Comparison of ENCODE assay signal across 9 cellular contexts in genomic region chr16:2007081-2007836, GRCh38. TPM values are rescaled to one million over a fixed set of nuclear protein-coding genes. Genes with fewer than 3 reads are reported as not detected.
DNase-seq lines count a peak whose midpoint lies in the region; ATAC-seq and TF ChIP-seq lines count a peak whose summit lies in the region.
"Had no signal": no experiment of that assay in that cellular context is flagged by ENCODE, and none has a peak within 500 bp of the region (broad histone marks: within the 10 kb centered on the region; RNA-seq: fewer than 3 reads in every experiment).

No MANE protein-coding gene starts in this region.

- peaks cover 15 to 22% (median 20%) of the 10 kb centered on the region in 3 donors for H3K4me1 Mint-ChIP-seq in IgD-negative memory B cell
- peaks cover 17% of the 10 kb centered on the region for H3K4me1 Mint-ChIP-seq in MCF 10A (ENCODE audit: insufficient read depth, unreplicated experiment)
- H3K4me1 Mint-ChIP-seq in natural killer cell: peaks cover 28 to 54% of the 10 kb centered on the region in 2 donors

- H3K27me3 Mint-ChIP-seq in IgD-negative memory B cell: no peaks in the 10 kb centered on the region
- no peaks in the 10 kb centered on the region for H3K27me3 Mint-ChIP-seq in MCF 10A (ENCODE audit: insufficient read depth, unreplicated experiment)
- H3K27me3 Mint-ChIP-seq in natural killer cell (ENCODE audit: low read depth in 2 of 2): no peaks in the 10 kb centered on the region

- DNase-seq in MCF 10A (ENCODE audit: unreplicated experiment) (no peak), natural killer cell (no peak), NCI-H446 (lab: John Stamatoyannopoulos, UW) (no peak), midbrain (lab: John Stamatoyannopoulos, UW) (no peak), RPMI8226 (no peak)

- TF ChIP-seq CTCF in C4-2B (conservative IDR thresholded peaks at IDR 0.05) (no peak), MCF 10A (IDR thresholded peaks at IDR 0.05; ENCODE audit: unreplicated experiment) (no peak), natural killer cell (IDR thresholded peaks at IDR 0.05) (no peak)

- H3K9me3 Mint-ChIP-seq in IgD-negative memory B cell: no peaks in the 10 kb centered on the region
- H3K9me3 Mint-ChIP-seq in MCF 10A (ENCODE audit: unreplicated experiment): no peaks in the 10 kb centered on the region
- no peaks in the 10 kb centered on the region for H3K9me3 Mint-ChIP-seq in natural killer cell

- H3K27ac Mint-ChIP-seq in IgD-negative memory B cell: peak overlapping the region in 1 of 3 donors; percentile 90
- H3K27ac Mint-ChIP-seq in MCF 10A (ENCODE audit: low read depth, unreplicated experiment): peak overlapping the region; percentile 85
- peak overlapping the region; percentile 76 to 94 for H3K27ac Mint-ChIP-seq in natural killer cell

- ATAC-seq in natural killer cell (no peak), GM21360 (IDR thresholded peaks at IDR 0.05; ENCODE audit: unreplicated experiment) (no peak)

- POLR2A ChIA-PET in MCF 10A (lab: Yijun Ruan, JAX): interaction anchor here (0.6 to 4.2 kb wide), 35 partner anchors 8 to 525 kb away, joined by 3 to 72 read pairs (median 6); partner anchors contain the start of genes ECI1, FAHD1, GFER and HAGH

- intact Hi-C loops in MCF 10A (cut with micrococcal nuclease): no loop called here
- intact Hi-C loops in natural killer cell (cut with micrococcal nuclease): loop anchor here (10.0 kb wide), 2 partner anchors 478 to 658 kb away; no protein-coding TSS in a partner anchor

- CTCF ChIA-PET in MCF 10A (lab: Yijun Ruan, JAX): interaction anchor here (0.8 to 1.8 kb wide), 4 partner anchors 40 to 150 kb away, joined by 3 to 9 read pairs (median 5); partner anchors contain the start of genes NTHL1, RPS2 and TSC2

- H3K4me3 Mint-ChIP-seq in IgD-negative memory B cell (peak overlapping the region in 3 of 4 donors; percentile 43 to 93 (median 93)), MCF 10A (ENCODE audit: unreplicated experiment) (peak overlapping the region; percentile 79), natural killer cell (peak overlapping the region; percentile 76)

- H3K27ac ChIP-seq in C4-2B: peak overlapping the region; percentile 99
- H3K27ac ChIP-seq: ascending aorta had no signal

- no TSS peak for BruUV-seq in MCF 10A (replicated peaks; lab: Mats Ljungman, UMichigan)

- H3K36me3 Mint-ChIP-seq in IgD-negative memory B cell (no peaks in the 10 kb centered on the region), MCF 10A (ENCODE audit: insufficient read depth, unreplicated experiment) (peaks cover 38% of the 10 kb centered on the region), natural killer cell (no peaks in the 10 kb centered on the region)

RNA-seq across cellular contexts. Expression of gene ZNF598, which starts 2.4 kb away (rescaled TPM):
- polyA plus RNA-seq in IgD-negative memory B cell: 11.0 TPM
- 177 and 252 TPM in 2 replicates for total RNA-seq in MCF 10A (2022)
- total RNA-seq in natural killer cell: 10 to 100 TPM; 56.1 to 71.6 (median 58.2) TPM

RNA-seq across cellular contexts. Expression of gene NPW, which starts 12.3 kb away (rescaled TPM):
- polyA plus RNA-seq in IgD-negative memory B cell: not detected
- total RNA-seq in MCF 10A (2022): 4.9 and 7.7 TPM in 2 replicates
- total RNA-seq in natural killer cell: under 1 TPM in 1 of 3 donors, not detected in 2; 0.80 TPM
- total RNA-seq: ascending aorta had no signal

RNA-seq across cellular contexts. Expression of gene SYNGR3, which starts 17.5 kb away (rescaled TPM):
- polyA plus RNA-seq in IgD-negative memory B cell: 4.9 TPM
- total RNA-seq in MCF 10A (2022) (0.68 and 1.1 TPM in 2 replicates), natural killer cell (10 to 100 TPM; 10.3 to 19.3 (median 19.1) TPM)

RNA-seq across cellular contexts. Expression of gene NHERF2, which starts 19.4 kb away (rescaled TPM):
- polyA plus RNA-seq in IgD-negative memory B cell: not detected
- total RNA-seq in MCF 10A (2022) (8.5 and 14.5 TPM in 2 replicates), natural killer cell (1 to 10 TPM; 4.3 to 7.1 (median 5.6) TPM)

RNA-seq across cellular contexts. Expression of gene GFER, which starts 23.3 kb away (rescaled TPM):
- 39.0 TPM for polyA plus RNA-seq in IgD-negative memory B cell
- total RNA-seq in MCF 10A (2022): 34.6 and 40.8 TPM in 2 replicates
- 10 to 100 TPM; 23.8 to 29.5 (median 24.6) TPM for total RNA-seq in natural killer cell
